In the genomic region with DNA sequence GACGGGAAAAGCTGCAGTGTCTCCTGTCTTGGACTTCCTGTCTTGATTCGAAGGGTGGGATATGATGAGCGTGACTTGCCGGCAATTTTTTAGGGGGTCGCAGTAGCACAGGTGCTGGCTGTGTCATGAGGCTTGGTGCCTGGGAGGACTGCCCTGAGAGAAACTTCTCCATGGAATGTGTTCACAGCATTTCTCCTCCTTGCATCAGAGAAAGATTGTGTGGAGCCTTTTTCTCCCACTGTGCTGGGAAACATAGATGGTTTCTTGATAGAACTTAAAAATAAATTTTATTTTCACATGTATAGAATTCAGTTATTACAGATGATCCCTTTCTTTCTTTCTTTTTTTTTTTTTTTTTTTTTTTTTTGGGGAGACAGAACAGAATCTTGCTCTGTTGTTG, we compare ENCODE assay signal across 15 cellular contexts.
DNase-seq lines count a peak whose midpoint lies in the region; ATAC-seq and TF ChIP-seq lines count a peak whose summit lies in the region.
"Had no signal": no experiment of that assay in that cellular context is flagged by ENCODE, and none has a peak within 500 bp of the region (broad histone marks: within the 10 kb centered on the region; RNA-seq: fewer than 3 reads in every experiment).

No MANE protein-coding gene starts in this region.

- peaks cover 32% of the 10 kb centered on the region for H3K79me2 ChIP-seq in smooth muscle cell (ENCODE audit: low read depth)
- H3K79me2 ChIP-seq in OCI-LY7 (ENCODE audit: insufficient read depth, low read depth, low read length): no peaks in the 10 kb centered on the region

- H3K9me3 ChIP-seq in smooth muscle cell (replicated peaks; ENCODE audit: low read depth) (no peaks in the 10 kb centered on the region), OCI-LY7 (ENCODE audit: low read length) (no peaks in the 10 kb centered on the region)
- H3K9me3 ChIP-seq: left lung, SJCRH30 had no signal

- no peaks in the 10 kb centered on the region for H3K27me3 ChIP-seq in smooth muscle cell (ENCODE audit: low read depth)
- H3K27me3 ChIP-seq: left lung, SJCRH30 had no signal

- H3K9me2 ChIP-seq in OCI-LY7 (ENCODE audit: insufficient read depth, low read length): no peaks in the 10 kb centered on the region

- WGBS in smooth muscle cell (ENCODE audit: low lambda C conversion rate): 84% methylated on average over 5 of the region's 5 CpGs

- H3K4me2 ChIP-seq in smooth muscle cell: no peak overlapping the region
- H3K4me2 ChIP-seq in OCI-LY7 (ENCODE audit: low read length): no peak overlapping the region

- DNase-seq in GM03348 (ENCODE audit: low spot score) (peak; percentile 47), immature natural killer cell (no peak), smooth muscle cell (lab: John Stamatoyannopoulos, UW; ENCODE audit: unreplicated experiment) (no peak), OCI-LY7 (ENCODE audit: low spot score) (no peak)
- no peak for DNase-seq in activated naive CD8-positive, alpha-beta T cell treated with anti-CD3 and anti-CD28 coated beads for 36 hours
- DNase-seq in activated CD8-positive, alpha-beta memory T cell treated with anti-CD3 and anti-CD28 coated beads, Interleukin-2, amount 50 U/mL, for 48 hours: no peak
- DNase-seq: activated naive CD4-positive, alpha-beta T cell; DMS79 treated with DMSO at 0.1 percent for 48 hours; HCEC 1CT; left lung; NCI-H1048 had no signal

- CTCF ChIA-PET in OCI-LY7 (lab: Charles Lee; ENCODE audit: unreplicated experiment): no interaction called here

- peaks cover 7% of the 10 kb centered on the region for H3K36me3 ChIP-seq in smooth muscle cell (ENCODE audit: low read depth)
- peaks cover 85% of the 10 kb centered on the region for H3K36me3 ChIP-seq in OCI-LY7 (ENCODE audit: insufficient read depth, low read length)

- H2AFZ ChIP-seq in smooth muscle cell (ENCODE audit: low read depth) (no peak overlapping the region), OCI-LY7 (ENCODE audit: low read length) (no peak overlapping the region)

- intact Hi-C loops in OCI-LY7 (cut with micrococcal nuclease; ENCODE audit: unreplicated experiment): no loop called here

- H3F3A ChIP-seq in smooth muscle cell (ENCODE audit: low read depth): peaks cover 12% of the 10 kb centered on the region

- peaks cover 3% of the 10 kb centered on the region for H4K20me1 ChIP-seq in smooth muscle cell (ENCODE audit: low read depth)
- no peaks in the 10 kb centered on the region for H4K20me1 ChIP-seq in OCI-LY7 (ENCODE audit: insufficient read depth, low read length)

- no peak overlapping the region for H3K9ac ChIP-seq in smooth muscle cell (ENCODE audit: low read depth)

- peaks cover 27% of the 10 kb centered on the region for H3K36me3 Mint-ChIP-seq in activated naive CD8-positive, alpha-beta T cell treated with anti-CD3 and anti-CD28 coated beads for 36 hours
- H3K36me3 Mint-ChIP-seq in immature natural killer cell: peaks cover 16 to 47% (median 31%) of the 10 kb centered on the region in 3 donors

- no peaks in the 10 kb centered on the region for H3K27me3 Mint-ChIP-seq in activated naive CD8-positive, alpha-beta T cell treated with anti-CD3 and anti-CD28 coated beads for 36 hours
- peaks cover 0 to 3% (median 1%) of the 10 kb centered on the region in 3 donors for H3K27me3 Mint-ChIP-seq in immature natural killer cell (ENCODE audit: low read depth in 3 of 3)
- H3K27me3 Mint-ChIP-seq: IgD-negative memory B cell had no signal

- no peaks in the 10 kb centered on the region for H3K4me1 ChIP-seq in smooth muscle cell (ENCODE audit: low read depth)
- no peaks in the 10 kb centered on the region for H3K4me1 ChIP-seq in OCI-LY7 (ENCODE audit: insufficient read depth, low read length, poor library complexity, severe bottlenecking)

- H3K9me3 Mint-ChIP-seq in activated naive CD8-positive, alpha-beta T cell treated with anti-CD3 and anti-CD28 coated beads for 36 hours: no peaks in the 10 kb centered on the region
- H3K9me3 Mint-ChIP-seq in immature natural killer cell: no peaks in the 10 kb centered on the region
- H3K9me3 Mint-ChIP-seq: IgD-negative memory B cell, nephron had no signal

- H3K4me3 ChIP-seq in smooth muscle cell: no peak overlapping the region
- no peak overlapping the region for H3K4me3 ChIP-seq in OCI-LY7 (ENCODE audit: low read depth, low read length, poor library complexity, severe bottlenecking)
- H3K4me3 ChIP-seq: left lung, SJCRH30 had no signal

- no peak for ATAC-seq in GM18511 (IDR thresholded peaks at IDR 0.05; ENCODE audit: unreplicated experiment)
- ATAC-seq: left lung had no signal

- peak overlapping the region; percentile 52 for H3K27ac Mint-ChIP-seq in activated naive CD8-positive, alpha-beta T cell treated with anti-CD3 and anti-CD28 coated beads for 36 hours
- H3K27ac Mint-ChIP-seq in immature natural killer cell: peak overlapping the region in 4 of 6 donors; percentile 33 to 65 (median 54)

- H3K27ac ChIP-seq in smooth muscle cell (ENCODE audit: low read depth) (peak overlapping the region; percentile 100), OCI-LY7 (ENCODE audit: low read depth, low read length, poor library complexity, severe bottlenecking) (no peak overlapping the region)
- H3K27ac ChIP-seq: SJCRH30 had no signal

- peaks cover 22% of the 10 kb centered on the region for H3K4me1 Mint-ChIP-seq in activated naive CD8-positive, alpha-beta T cell treated with anti-CD3 and anti-CD28 coated beads for 36 hours
- peaks cover 6 to 11% of the 10 kb centered on the region in 2 donors for H3K4me1 Mint-ChIP-seq in immature natural killer cell

- H3K4me3 Mint-ChIP-seq in activated naive CD8-positive, alpha-beta T cell treated with anti-CD3 and anti-CD28 coated beads for 36 hours: no peak overlapping the region
- no peak overlapping the region for H3K4me3 Mint-ChIP-seq in immature natural killer cell
- H3K4me3 Mint-ChIP-seq: IgD-negative memory B cell, nephron had no signal

- no peak for TF ChIP-seq CTCF in smooth muscle cell (IDR thresholded peaks at IDR 0.05; ENCODE audit: borderline replicate concordance, insufficient read depth, poor library complexity, severe bottlenecking)
- TF ChIP-seq CTCF in OCI-LY7 (conservative IDR thresholded peaks at IDR 0.05; ENCODE audit: low read length): no peak

- POLR2A ChIA-PET in OCI-LY7 (lab: Charles Lee): interaction anchor here (1.3 to 1.8 kb wide), 2 partner anchors 9 to 13 kb away, joined by 3 to 5 read pairs; no protein-coding TSS in a partner anchor

- no TSS peak for BruUV-seq in OCI-LY7 (replicated peaks; lab: Mats Ljungman, UMichigan)
